ENCODE assay signal across 1 cellular context in genomic region chr17:79609616-79610150, GRCh38.
TF ChIP-seq lines count a peak whose summit lies in the region.

No MANE protein-coding gene starts in this region.

TF ChIP-seq in K562, 482 proteins besides CTCF, POLR2A, EP300 and RAD21:
- no peak for TF ChIP-seq CUX1 (CRISPR knock-in tag; IDR thresholded peaks at IDR 0.05)
- TF ChIP-seq CTCFL (IDR thresholded peaks at IDR 0.05; ENCODE audit: borderline replicate concordance, insufficient read depth, low read depth, low read length, poor library complexity, severe bottlenecking), result peak; percentile 5
- TF ChIP-seq CSDE1 (IDR thresholded peaks at IDR 0.05), result no peak
